ENCODE assay signal across 8 cellular contexts in the genomic region with DNA sequence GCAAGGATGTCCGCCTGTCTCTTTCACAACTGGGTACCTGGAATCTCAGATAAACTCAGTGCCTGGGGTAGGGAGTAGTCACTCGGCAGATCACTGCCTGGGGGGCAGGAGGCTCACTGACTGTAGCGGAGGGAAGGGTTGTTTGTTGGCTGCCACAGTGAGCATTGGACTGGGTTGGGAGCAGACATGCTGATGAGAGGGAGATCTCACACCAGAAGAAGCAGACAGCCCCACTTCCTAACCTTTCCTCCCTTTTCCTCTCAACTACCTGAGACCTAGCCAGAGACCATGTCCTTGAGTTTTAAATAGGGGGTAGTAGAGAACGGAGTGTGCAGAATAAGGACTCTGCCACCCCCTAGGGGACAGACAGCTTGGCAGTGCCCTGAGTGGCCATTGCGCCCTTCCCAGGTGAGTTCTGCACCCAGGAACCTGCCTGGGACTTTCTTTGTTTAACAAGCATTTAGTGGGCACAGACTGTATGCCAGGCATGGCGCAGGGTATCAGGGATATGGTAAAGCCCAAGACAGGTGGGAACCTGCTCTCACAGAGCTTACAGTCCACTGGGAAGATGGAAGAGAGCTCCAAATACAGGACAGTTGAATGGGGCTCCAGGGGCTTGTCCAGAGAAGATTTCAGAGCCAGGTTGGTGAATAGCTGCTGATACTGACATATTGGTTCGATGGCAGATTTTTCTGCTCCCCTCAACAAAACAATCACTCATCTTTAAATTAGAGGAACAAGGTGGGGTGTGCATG.
DNase-seq lines count a peak whose midpoint lies in the region; ATAC-seq, FAIRE-seq and TF ChIP-seq lines count a peak whose summit lies in the region.

No MANE protein-coding gene starts in this region.

- in situ Hi-C loops in Panc1 (cut with HindIII; ENCODE audit: low pct_unique_long_range_greater_than_20kb, low sequenced_read_pairs): no loop called here

- H3K4me2 ChIP-seq in neuronal stem cell (ENCODE audit: insufficient read depth, low read length, poor library complexity, severe bottlenecking): no peak overlapping the region

- ATAC-seq in natural killer cell (no peak), Panc1 (peak; percentile 80), GM19452 (IDR thresholded peaks at IDR 0.05; ENCODE audit: unreplicated experiment) (no peak)
- ATAC-seq in natural killer cell treated with Interleukin-12 subunit alpha and Interleukin-12 subunit beta and Interleukin-15 and Interleukin-18, amount 100 ng/mL, for 72 hours: no peak

- peak overlapping the region; percentile 48 for H2AK5ac ChIP-seq in neuronal stem cell (ENCODE audit: low read depth, low read length)

- H3K27me3 ChIP-seq in Panc1 (ENCODE audit: control insufficient read depth, insufficient read depth, low read length): peaks cover 21% of the 10 kb centered on the region
- H3K27me3 ChIP-seq in esophagus (ENCODE audit: control insufficient read depth in 1 of 2, insufficient read depth in 2 of 2, low read length in 2 of 2): no peaks in the 10 kb centered on the region
- no peaks in the 10 kb centered on the region for H3K27me3 ChIP-seq in neuronal stem cell (ENCODE audit: control insufficient read depth in 3 of 3, insufficient read depth in 3 of 3, low read depth in 1 of 3, low read length in 3 of 3)

- H2BK15ac ChIP-seq in neuronal stem cell (ENCODE audit: low read length): no peak overlapping the region

- CTCF ChIA-PET in Panc1 (lab: Charles Lee): interaction anchor here (0.7 to 1.2 kb wide), 2 partner anchors 96 to 185 kb away, joined by 3 to 4 read pairs; no protein-coding TSS in a partner anchor

- intact Hi-C loops in natural killer cell (cut with micrococcal nuclease): loop anchor here (5.0 kb wide), 1 partner anchor 33 kb away; no protein-coding TSS in a partner anchor
- intact Hi-C loops in Panc1 (cut with micrococcal nuclease; ENCODE audit: unreplicated experiment): loop anchor here (5.0 kb wide), 1 partner anchor 143 kb away; no protein-coding TSS in a partner anchor

- no peak overlapping the region for H3K14ac ChIP-seq in neuronal stem cell (ENCODE audit: low read length)

- peak overlapping the region; percentile 35 for H3K4me3 Mint-ChIP-seq in natural killer cell
- H3K4me3 Mint-ChIP-seq in natural killer cell treated with Interleukin-12 subunit alpha and Interleukin-12 subunit beta and Interleukin-15 and Interleukin-18, amount 100 ng/mL, for 72 hours: no peak overlapping the region

- H4K8ac ChIP-seq in neuronal stem cell (ENCODE audit: low read depth, low read length): no peak overlapping the region

- H3K9me3 ChIP-seq in Panc1 (ENCODE audit: control insufficient read depth, insufficient read depth, low read depth, low read length) (no peaks in the 10 kb centered on the region), esophagus (ENCODE audit: control insufficient read depth in 2 of 2, insufficient read depth in 1 of 2, low read depth in 1 of 2, low read length in 1 of 2) (no peaks in the 10 kb centered on the region), neuronal stem cell (replicated peaks in 1 of 2; ENCODE audit: control insufficient read depth in 2 of 2, insufficient read depth in 1 of 2, low read depth in 1 of 2, low read length in 2 of 2) (peaks cover 1 to 5% of the 10 kb centered on the region in 2 donors)

- H2AFZ ChIP-seq in neuronal stem cell (ENCODE audit: low read length): no peak overlapping the region

- DNase-seq in natural killer cell (no peak), Panc1 (ENCODE audit: low read depth, low spot score) (no peak), neuronal stem cell (ENCODE audit: low spot score) (no peak), GM12891 (ENCODE audit: insufficient read length, low spot score) (no peak)
- DNase-seq in natural killer cell treated with Interleukin-12 subunit alpha and Interleukin-12 subunit beta and Interleukin-15 and Interleukin-18, amount 100 ng/mL, for 72 hours (ENCODE audit: low spot score): no peak
- DNase-seq in activated CD8-positive, alpha-beta memory T cell treated with anti-CD3 and anti-CD28 coated beads for 24 hours: no peak

- no peak for FAIRE-seq in GM12891 (lab: Jason Lieb, UNC)

- POLR2A ChIA-PET in Panc1 (lab: Charles Lee): no interaction called here

- H2BK12ac ChIP-seq in neuronal stem cell (ENCODE audit: low read length): no peak overlapping the region

- no peak overlapping the region for H3K23ac ChIP-seq in neuronal stem cell (ENCODE audit: low read depth, low read length, poor library complexity)

- TF ChIP-seq CTCF in natural killer cell (IDR thresholded peaks at IDR 0.05): peak; percentile 44
- TF ChIP-seq CTCF in Panc1 (IDR thresholded peaks at IDR 0.05): peak; percentile 64

- peaks cover 3% of the 10 kb centered on the region for H3K79me1 ChIP-seq in neuronal stem cell (ENCODE audit: low read depth, low read length)

- H4K91ac ChIP-seq in neuronal stem cell (ENCODE audit: low read depth, low read length, poor library complexity): no peak overlapping the region

- no peaks in the 10 kb centered on the region for H3K27me3 Mint-ChIP-seq in natural killer cell (ENCODE audit: low read depth in 2 of 2)
- no peaks in the 10 kb centered on the region for H3K27me3 Mint-ChIP-seq in natural killer cell treated with Interleukin-12 subunit alpha and Interleukin-12 subunit beta and Interleukin-15 and Interleukin-18, amount 100 ng/mL, for 72 hours

- no TSS peak for BruUV-seq in Panc1 (replicated peaks; lab: Mats Ljungman, UMichigan)

- 62 to 67% methylated on average over 7 of the region's 7 CpGs for WGBS in esophagus, 2 donors
- WGBS in neuronal stem cell (ENCODE audit: extremely low coverage in 2 of 2, insufficient read length in 2 of 2, insufficient replicate concordance in 1 of 2), 2 donors: no CpG with 5 or more reads among the region's 7 CpGs

- peak overlapping the region; percentile 20 for H3K18ac ChIP-seq in neuronal stem cell (ENCODE audit: low read length)

- H2BK5ac ChIP-seq in neuronal stem cell (ENCODE audit: low read length): no peak overlapping the region

- H3K36me3 ChIP-seq in Panc1 (ENCODE audit: control insufficient read depth, insufficient read depth, low read length) (no peaks in the 10 kb centered on the region), esophagus (ENCODE audit: control insufficient read depth in 2 of 2, insufficient read depth in 2 of 2, low read length in 1 of 2) (no peaks in the 10 kb centered on the region), neuronal stem cell (replicated peaks in 1 of 2; ENCODE audit: control insufficient read depth in 2 of 2, insufficient read depth in 2 of 2, low read length in 2 of 2) (no peaks in the 10 kb centered on the region)

- no peak overlapping the region for H2BK120ac ChIP-seq in neuronal stem cell (ENCODE audit: low read depth, low read length)

- H3K4me1 Mint-ChIP-seq in natural killer cell: peaks cover 93 to 96% of the 10 kb centered on the region in 2 donors
- peaks cover 57 to 84% of the 10 kb centered on the region in 2 donors for H3K4me1 Mint-ChIP-seq in natural killer cell treated with Interleukin-12 subunit alpha and Interleukin-12 subunit beta and Interleukin-15 and Interleukin-18, amount 100 ng/mL, for 72 hours (ENCODE audit: low read depth in 2 of 2)

- H3K4me3 ChIP-seq in Panc1 (ENCODE audit: low read depth in 2 of 2, low read length in 2 of 2): no peak overlapping the region
- H3K4me3 ChIP-seq in esophagus (ENCODE audit: low read depth in 1 of 2, low read length in 2 of 2): peak overlapping the region in 1 of 2 donors; percentile 16
- no peak overlapping the region for H3K4me3 ChIP-seq in neuronal stem cell (ENCODE audit: low read length in 2 of 2)

- no peak overlapping the region for H3K9ac ChIP-seq in neuronal stem cell (ENCODE audit: low read depth, low read length, poor library complexity)

- peak overlapping the region; percentile 85 to 87 for H3K27ac Mint-ChIP-seq in natural killer cell
- H3K27ac Mint-ChIP-seq in natural killer cell treated with Interleukin-12 subunit alpha and Interleukin-12 subunit beta and Interleukin-15 and Interleukin-18, amount 100 ng/mL, for 72 hours: peak overlapping the region in 1 of 2 donors; percentile 83

- TF ChIP-seq POLR2A in GM12891 (IDR thresholded peaks at IDR 0.05; ENCODE audit: low read depth, low read length): no peak

- H3K4ac ChIP-seq in neuronal stem cell (ENCODE audit: low read length): no peak overlapping the region

- H3K4me1 ChIP-seq in Panc1 (ENCODE audit: control insufficient read depth, insufficient read depth, low read length) (no peaks in the 10 kb centered on the region), esophagus (ENCODE audit: control insufficient read depth in 2 of 2, insufficient read depth in 2 of 2, low read length in 1 of 2) (peaks cover 2 to 13% of the 10 kb centered on the region in 2 donors), neuronal stem cell (ENCODE audit: control insufficient read depth in 2 of 2, insufficient read depth in 1 of 2, low read depth in 1 of 2, low read length in 2 of 2) (peaks cover 24 to 26% of the 10 kb centered on the region in 2 donors)

- H3K27ac ChIP-seq in Panc1 (ENCODE audit: low read length): no peak overlapping the region
- H3K27ac ChIP-seq in esophagus (ENCODE audit: low read depth in 2 of 2, low read length in 1 of 2): peak overlapping the region; percentile 93 to 94
- H3K27ac ChIP-seq in neuronal stem cell (replicated peaks; ENCODE audit: low read length): no peak overlapping the region

- no peaks in the 10 kb centered on the region for H3K36me3 Mint-ChIP-seq in natural killer cell
- H3K36me3 Mint-ChIP-seq in natural killer cell treated with Interleukin-12 subunit alpha and Interleukin-12 subunit beta and Interleukin-15 and Interleukin-18, amount 100 ng/mL, for 72 hours: no peaks in the 10 kb centered on the region

- no peaks in the 10 kb centered on the region for H3K9me3 Mint-ChIP-seq in natural killer cell
- H3K9me3 Mint-ChIP-seq in natural killer cell treated with Interleukin-12 subunit alpha and Interleukin-12 subunit beta and Interleukin-15 and Interleukin-18, amount 100 ng/mL, for 72 hours: no peaks in the 10 kb centered on the region

TF ChIP-seq in GM12891, 5 proteins besides CTCF, POLR2A, EP300 and RAD21:
- TF ChIP-seq POLR2AphosphoS5 (IDR thresholded peaks at IDR 0.05; ENCODE audit: low read depth, low read length): no peak
- TF ChIP-seq TAF1 (IDR thresholded peaks at IDR 0.05; ENCODE audit: low read depth, low read length): no peak
- no peak for TF ChIP-seq POU2F2 (IDR thresholded peaks at IDR 0.05; ENCODE audit: low read depth, low read length)
- no peak for TF ChIP-seq PAX5 (IDR thresholded peaks at IDR 0.05; ENCODE audit: insufficient read depth, low read length, severe bottlenecking)

Comparison
In these comparisons a context has a peak if more than half of its experiments do, and no peak if none do; other contexts are left out.
1. H3K27ac ChIP-seq: peak in esophagus (2 of 2); none in Panc1 (single experiment) and neuronal stem cell (single experiment).